31 cellular contexts compared by ENCODE assay signal in genomic region chr20:51516855-51517254, GRCh38. TPM values are rescaled to one million over a fixed set of nuclear protein-coding genes. Genes with fewer than 3 reads are reported as not detected.
"Had no signal": no experiment of that assay in that cellular context is flagged by ENCODE, and none has a peak within 500 bp of the region (broad histone marks: within the 10 kb centered on the region; RNA-seq: fewer than 3 reads in every experiment).

No MANE protein-coding gene starts in this region.

- ATAC-seq: activated naive CD4-positive, alpha-beta T cell treated with anti-CD3 and anti-CD28 coated beads, Interleukin-2, amount 50 U/mL, for 72 hours; activated naive CD8-positive, alpha-beta T cell treated with anti-CD3 and anti-CD28 coated beads, Interleukin-2, amount 50 U/mL, for 24 hours; body of pancreas; Panc1; Right ventricle myocardium inferior had no signal

- H3K4me3 Mint-ChIP-seq: activated CD4-positive, alpha-beta memory T cell treated with anti-CD3 and anti-CD28 coated beads for 36 hours; activated CD4-positive, alpha-beta T cell treated with anti-CD3 and anti-CD28 coated beads, Interleukin-2, amount 10 ng/mL, durations not matched to agents 7 days and 5 days; activated naive CD8-positive, alpha-beta T cell treated with anti-CD3 and anti-CD28 coated beads, Interleukin-2, amount 50 U/mL, for 24 hours; activated T-helper 1 cell treated with anti-CD3 and anti-CD28 coated beads, Interleukin-12 subunit alpha, Interleukin-12 subunit beta, Interleukin-2, Interleukin-4 antibody, amounts not matched to agents 30 ng/mL and 10 ng/mL and 1 ng/mL, durations not matched to agents 14 hours and 24 hours and 36 hours had no signal

- H3K27me3 Mint-ChIP-seq: activated CD4-positive, alpha-beta memory T cell treated with anti-CD3 and anti-CD28 coated beads for 36 hours; activated CD4-positive, alpha-beta T cell treated with anti-CD3 and anti-CD28 coated beads, Interleukin-2, amount 10 ng/mL, durations not matched to agents 7 days and 5 days; activated naive CD8-positive, alpha-beta T cell treated with anti-CD3 and anti-CD28 coated beads, Interleukin-2, amount 50 U/mL, for 24 hours had no signal

- H3K27ac Mint-ChIP-seq: activated CD4-positive, alpha-beta memory T cell treated with anti-CD3 and anti-CD28 coated beads for 36 hours; activated naive CD8-positive, alpha-beta T cell treated with anti-CD3 and anti-CD28 coated beads, Interleukin-2, amount 50 U/mL, for 24 hours; activated T-helper 1 cell treated with anti-CD3 and anti-CD28 coated beads, Interleukin-12 subunit alpha, Interleukin-12 subunit beta, Interleukin-2, Interleukin-4 antibody, amounts not matched to agents 30 ng/mL and 10 ng/mL and 1 ng/mL, durations not matched to agents 14 hours and 24 hours and 36 hours had no signal

- DNase-seq: activated CD4-positive, alpha-beta memory T cell treated with anti-CD3 and anti-CD28 coated beads for 36 hours; activated CD4-positive, alpha-beta T cell treated with anti-CD3 and anti-CD28 coated beads, Interleukin-2, amount 10 ng/mL, durations not matched to agents 7 days and 5 days; activated CD4-positive, CD25-positive, alpha-beta regulatory T cell; activated CD8-positive, alpha-beta memory T cell treated with anti-CD3 and anti-CD28 coated beads for 24 hours; activated effector memory CD4-positive, alpha-beta T cell treated with anti-CD3 and anti-CD28 coated beads, Interleukin-2, amount 50 U/mL, for 16 hours; activated naive CD4-positive, alpha-beta T cell treated with Interleukin-2 at 50 U/mL for 16 hours; activated naive CD8-positive, alpha-beta T cell treated with anti-CD3 and anti-CD28 coated beads, Interleukin-2, amount 50 U/mL, for 24 hours; amniotic stem cell; body of pancreas; central memory CD4-positive, alpha-beta T cell; KBM-7; NCI-H1048; NCI-H146; NCI-H187 treated with DMSO at 0.1 percent for 48 hours; NCI-H2171 treated with DMSO at 0.1 percent for 48 hours; NCI-H345; NCI-H510A; NCI-H69; NK-92 treated with Interleukin-12 subunit alpha and Interleukin-12 subunit beta, amount 100 ng/mL, for 24 hours; OCI-M1; RPMI8226; SJCRH30; SK-N-SH; T-helper 1 cell had no signal

- H3K4me2 ChIP-seq: SK-N-SH had no signal

- H3K27me3 ChIP-seq: ascending aorta, body of pancreas had no signal

- H3K9me2 ChIP-seq: SK-N-SH had no signal

- H3K27ac ChIP-seq: ascending aorta, body of pancreas, SJCRH30, VCaP had no signal

- H3K9me3 ChIP-seq: ascending aorta, body of pancreas, SJCRH30, SK-N-SH had no signal

- H3K4me3 ChIP-seq: ascending aorta, body of pancreas, SJCRH30 had no signal

- H3K4me1 ChIP-seq: ascending aorta, body of pancreas, SJCRH30 had no signal

- H3K36me3 ChIP-seq: SJCRH30 had no signal

- H3K9ac ChIP-seq: SK-N-SH had no signal

- H3K9me3 Mint-ChIP-seq: activated CD4-positive, alpha-beta memory T cell treated with anti-CD3 and anti-CD28 coated beads for 36 hours; activated CD4-positive, alpha-beta T cell treated with anti-CD3 and anti-CD28 coated beads, Interleukin-2, amount 10 ng/mL, durations not matched to agents 7 days and 5 days; activated naive CD8-positive, alpha-beta T cell treated with anti-CD3 and anti-CD28 coated beads, Interleukin-2, amount 50 U/mL, for 24 hours; activated T-helper 1 cell treated with anti-CD3 and anti-CD28 coated beads, Interleukin-12 subunit alpha, Interleukin-12 subunit beta, Interleukin-2, Interleukin-4 antibody, amounts not matched to agents 30 ng/mL and 10 ng/mL and 1 ng/mL, durations not matched to agents 14 hours and 24 hours and 36 hours had no signal

RNA-seq across cellular contexts. Expression of gene NFATC2, which starts 25.7 kb away (rescaled TPM):
- total RNA-seq: bronchial epithelial cell, SJCRH30 had no signal
